ENCODE assay signal across 16 cellular contexts in genomic region chr17:32283745-32284207, GRCh38. TPM values are rescaled to one million over a fixed set of nuclear protein-coding genes. Genes with fewer than 3 reads are reported as not detected.
A peak's percentile ranks its signal among the peaks of the same experiment; 100 is the strongest.
DNase-seq lines count a peak whose midpoint lies in the region; ATAC-seq and TF ChIP-seq lines count a peak whose summit lies in the region.
"Had no signal": no experiment of that assay in that cellular context is flagged by ENCODE, and none has a peak within 500 bp of the region (broad histone marks: within the 10 kb centered on the region; RNA-seq: fewer than 3 reads in every experiment).

No MANE protein-coding gene starts in this region.

- H3K27me3 ChIP-seq in GM06990 (replicated peaks; ENCODE audit: control insufficient read depth, insufficient read depth, low read length): peaks cover 3% of the 10 kb centered on the region
- H3K27me3 ChIP-seq in psoas muscle (ENCODE audit: insufficient read depth in 3 of 3, low read length in 2 of 3): peaks cover 0 to 3% (median 0%) of the 10 kb centered on the region in 3 donors
- peaks cover 0 to 43% of the 10 kb centered on the region in 2 donors for H3K27me3 ChIP-seq in tibial artery
- H3K27me3 ChIP-seq: uterus had no signal

- peak overlapping the region; percentile 19 for H3K4me3 Mint-ChIP-seq in glutamatergic neuron (ENCODE audit: unreplicated experiment)

- H3K36me3 Mint-ChIP-seq in glutamatergic neuron (ENCODE audit: unreplicated experiment): peaks cover 4% of the 10 kb centered on the region

- no peak overlapping the region for H3K27ac ChIP-seq in psoas muscle
- no peak overlapping the region for H3K27ac ChIP-seq in tibial artery
- H3K27ac ChIP-seq: uterus had no signal

- H3K4me1 Mint-ChIP-seq in glutamatergic neuron (ENCODE audit: low read depth, unreplicated experiment): peaks cover 38% of the 10 kb centered on the region

- no peak for ATAC-seq in psoas muscle
- no peak for ATAC-seq in GM21390 (IDR thresholded peaks at IDR 0.05; ENCODE audit: unreplicated experiment)

- WGBS in psoas muscle, 3 donors: 67 to 75% (median 68%) methylated on average over 19 to 20 of the region's 20 CpGs

- H3K4me1 ChIP-seq in psoas muscle: no peaks in the 10 kb centered on the region
- H3K4me1 ChIP-seq in tibial artery: peaks cover 0 to 7% (median 0%) of the 10 kb centered on the region in 4 donors
- H3K4me1 ChIP-seq: uterus had no signal

- H3K4me3 ChIP-seq in GM06990 (replicated peaks; ENCODE audit: low read depth, low read length): no peak overlapping the region
- no peak overlapping the region for H3K4me3 ChIP-seq in psoas muscle
- H3K4me3 ChIP-seq in tibial artery: no peak overlapping the region
- H3K4me3 ChIP-seq: HAP-1, lung, uterus had no signal

- H3K9me3 Mint-ChIP-seq in glutamatergic neuron (ENCODE audit: unreplicated experiment): peaks cover 16% of the 10 kb centered on the region

- peak overlapping the region; percentile 64 for H3K27ac Mint-ChIP-seq in glutamatergic neuron (ENCODE audit: unreplicated experiment)

- no peak for TF ChIP-seq CTCF in GM06990 (IDR thresholded peaks at IDR 0.05; ENCODE audit: insufficient read depth, low read length, poor library complexity, severe bottlenecking)
- no peak for TF ChIP-seq CTCF in glutamatergic neuron (IDR thresholded peaks at IDR 0.05; ENCODE audit: partially characterized antibody, unreplicated experiment)
- no peak for TF ChIP-seq CTCF in psoas muscle (IDR thresholded peaks at IDR 0.05)
- TF ChIP-seq CTCF in tibial artery (IDR thresholded peaks at IDR 0.05): no peak

- intact Hi-C loops in psoas muscle (cut with DNase I): no loop called here
- intact Hi-C loops in tibial artery (cut with DNase I; ENCODE audit: low total_unique reads): no loop called here

- H3K27me3 Mint-ChIP-seq in glutamatergic neuron (ENCODE audit: unreplicated experiment): peaks cover 6% of the 10 kb centered on the region

- H3K9me3 ChIP-seq in psoas muscle: no peaks in the 10 kb centered on the region
- H3K9me3 ChIP-seq in tibial artery: no peaks in the 10 kb centered on the region
- H3K9me3 ChIP-seq: HAP-1, uterus had no signal

- DNase-seq in AG08395 (ENCODE audit: low spot score) (peak; percentile 31), GM06990 (ENCODE audit: extremely low read depth, insufficient read length) (peak; percentile 59), T1000 (lab: John Stamatoyannopoulos, UW) (peak; percentile 18), glutamatergic neuron (no peak), NCI-H2029 (lab: John Stamatoyannopoulos, UW) (no peak), psoas muscle (no peak), tibial artery (no peak)
- DNase-seq: activated CD8-positive, alpha-beta memory T cell treated with anti-CD3 and anti-CD28 coated beads for 24 hours; activated naive CD4-positive, alpha-beta T cell; DMS79 treated with DMSO at 0.1 percent for 48 hours; NCI-H1694 treated with DMSO at 0.1 percent for 48 hours; NCI-H774; uterus had no signal

- H3K36me3 ChIP-seq in GM06990 (ENCODE audit: control insufficient read depth, insufficient read depth, low read length) (no peaks in the 10 kb centered on the region), psoas muscle (ENCODE audit: insufficient read depth in 1 of 2, low read depth in 1 of 2) (no peaks in the 10 kb centered on the region), tibial artery (no peaks in the 10 kb centered on the region)
- H3K36me3 ChIP-seq: HAP-1, uterus had no signal

RNA-seq across cellular contexts. Expression of gene RHBDL3, which starts 18.1 kb away (rescaled TPM):
- total RNA-seq in glutamatergic neuron (ENCODE audit: unreplicated experiment): 124 TPM
- total RNA-seq in psoas muscle: under 1 TPM; 0.04 to 0.19 (median 0.12) TPM
- polyA plus RNA-seq in psoas muscle: under 1 TPM in 2 of 3 donors, not detected in 1; 0.06 to 0.12 TPM

RNA-seq across cellular contexts. Expression of gene C17orf75, which starts 58.2 kb away (rescaled TPM):
- total RNA-seq in glutamatergic neuron (ENCODE audit: unreplicated experiment) (48.9 TPM), psoas muscle (10 to 100 TPM in 3 of 4 donors, 1 to 10 TPM in 1; 8.9 to 16.1 (median 13.6) TPM)
- 10 to 100 TPM in 2 of 3 donors, 1 to 10 TPM in 1; 6.1 to 17.8 (median 15.2) TPM for polyA plus RNA-seq in psoas muscle

Comparison
In these comparisons a context has a peak if more than half of its experiments do, and no peak if none do; other contexts are left out.
1. DNase-seq: peak in AG08395 (single experiment), GM06990 (single experiment) and T1000 (single experiment); none in glutamatergic neuron (single experiment), NCI-H2029 (single experiment), psoas muscle (0 of 2) and tibial artery (0 of 2).
2. RNA of gene RHBDL3, which starts 18.1 kb away (total RNA-seq): 124 TPM in glutamatergic neuron (single experiment); 0.04 to 0.19 TPM in psoas muscle; every median in the first group is over 100 times any median in the second.